Comparison of ENCODE assay signal across 15 cellular contexts in genomic region chr6:137968901-137969300, GRCh38.
DNase-seq lines count a peak whose midpoint lies in the region; ATAC-seq and TF ChIP-seq lines count a peak whose summit lies in the region.
"Had no signal": no experiment of that assay in that cellular context is flagged by ENCODE, and none has a peak within 500 bp of the region (broad histone marks: within the 10 kb centered on the region; RNA-seq: fewer than 3 reads in every experiment).

No MANE protein-coding gene starts in this region.

- no peaks in the 10 kb centered on the region for H3K79me2 ChIP-seq in smooth muscle cell (ENCODE audit: low read depth)

- peaks cover 57% of the 10 kb centered on the region for H3K4me1 Mint-ChIP-seq in CD14-positive monocyte
- H3K4me1 Mint-ChIP-seq in central memory CD8-positive, alpha-beta T cell: peaks cover 59% of the 10 kb centered on the region

- no peak overlapping the region for H2AFZ ChIP-seq in smooth muscle cell (ENCODE audit: low read depth)

- no peak overlapping the region for H3K9ac ChIP-seq in smooth muscle cell (ENCODE audit: low read depth)

- H3K4me3 Mint-ChIP-seq in CD14-positive monocyte: no peak overlapping the region
- no peak overlapping the region for H3K4me3 Mint-ChIP-seq in central memory CD8-positive, alpha-beta T cell

- H3K27me3 Mint-ChIP-seq in CD14-positive monocyte (ENCODE audit: low read depth in 3 of 3): peaks cover 0 to 3% (median 2%) of the 10 kb centered on the region in 3 donors
- no peaks in the 10 kb centered on the region for H3K27me3 Mint-ChIP-seq in central memory CD8-positive, alpha-beta T cell

- peaks cover 4 to 13% of the 10 kb centered on the region in 2 donors for H3K36me3 Mint-ChIP-seq in CD14-positive monocyte
- no peaks in the 10 kb centered on the region for H3K36me3 Mint-ChIP-seq in central memory CD8-positive, alpha-beta T cell (ENCODE audit: insufficient read depth)

- H3K9me3 Mint-ChIP-seq in CD14-positive monocyte: peaks cover 0 to 3% (median 0%) of the 10 kb centered on the region in 7 donors
- H3K9me3 Mint-ChIP-seq in central memory CD8-positive, alpha-beta T cell: no peaks in the 10 kb centered on the region

- no peak overlapping the region for H3K4me2 ChIP-seq in smooth muscle cell

- no peaks in the 10 kb centered on the region for H4K20me1 ChIP-seq in smooth muscle cell (ENCODE audit: low read depth)

- H3K9me3 ChIP-seq in smooth muscle cell (replicated peaks; ENCODE audit: low read depth): no peaks in the 10 kb centered on the region
- H3K9me3 ChIP-seq: BE2C, colonic mucosa, gastroesophageal sphincter, left lung, tibial nerve had no signal

- no peak for TF ChIP-seq CTCF in CD14-positive monocyte (IDR thresholded peaks at IDR 0.05)
- no peak for TF ChIP-seq CTCF in smooth muscle cell (IDR thresholded peaks at IDR 0.05; ENCODE audit: borderline replicate concordance, insufficient read depth, poor library complexity, severe bottlenecking)

- H3K36me3 ChIP-seq in smooth muscle cell (ENCODE audit: low read depth): no peaks in the 10 kb centered on the region
- H3K36me3 ChIP-seq: BE2C, colonic mucosa, gastroesophageal sphincter, left lung, tibial nerve had no signal

- peak overlapping the region; percentile 90 to 99 (median 97) for H3K27ac Mint-ChIP-seq in CD14-positive monocyte
- H3K27ac Mint-ChIP-seq in central memory CD8-positive, alpha-beta T cell (ENCODE audit: low read depth): peak overlapping the region; percentile 79

- DNase-seq in CD14-positive monocyte (ENCODE audit: low spot score): no peak
- DNase-seq in MV-4-11 (lab: John Stamatoyannopoulos, UW): peak; percentile 78
- DNase-seq in central memory CD8-positive, alpha-beta T cell (ENCODE audit: low spot score in 2 of 2): no peak
- no peak for DNase-seq in CD1c-positive myeloid dendritic cell (ENCODE audit: extremely low spot score)
- DNase-seq in smooth muscle cell (lab: John Stamatoyannopoulos, UW; ENCODE audit: unreplicated experiment): no peak
- no peak for DNase-seq in AG08395 (ENCODE audit: low spot score)
- DNase-seq: BE2C, colonic mucosa, left lung, NCI-H524 treated with DMSO at 0.1 percent for 48 hours had no signal

- H3K4me3 ChIP-seq in smooth muscle cell: no peak overlapping the region
- H3K4me3 ChIP-seq: colonic mucosa, gastroesophageal sphincter, left lung, SK-N-MC, tibial nerve had no signal

- no peak overlapping the region for H3K27ac ChIP-seq in smooth muscle cell (ENCODE audit: low read depth)
- H3K27ac ChIP-seq: colonic mucosa, gastroesophageal sphincter, SK-N-MC, tibial nerve had no signal

- ATAC-seq in GM18517 (IDR thresholded peaks at IDR 0.05; ENCODE audit: unreplicated experiment) (peak; percentile 46), HG02970 (IDR thresholded peaks at IDR 0.05; ENCODE audit: low FRiP score, unreplicated experiment) (no peak)
- no peak for ATAC-seq in central memory CD8-positive, alpha-beta T cell (replicated peaks; ENCODE audit: extremely low read depth, poor library complexity, severe bottlenecking)
- ATAC-seq: gastroesophageal sphincter had no signal

- no peaks in the 10 kb centered on the region for H3K4me1 ChIP-seq in smooth muscle cell (ENCODE audit: low read depth)
- H3K4me1 ChIP-seq: BE2C, colonic mucosa, gastroesophageal sphincter had no signal

- no peaks in the 10 kb centered on the region for H3F3A ChIP-seq in smooth muscle cell (ENCODE audit: low read depth)

- no peaks in the 10 kb centered on the region for H3K27me3 ChIP-seq in smooth muscle cell (ENCODE audit: low read depth)
- H3K27me3 ChIP-seq: BE2C, colonic mucosa, gastroesophageal sphincter, left lung, tibial nerve had no signal

- WGBS in smooth muscle cell (ENCODE audit: low lambda C conversion rate): 7% methylated on average over 1 of the region's 1 CpG

- intact Hi-C loops in CD14-positive monocyte (cut with micrococcal nuclease): no loop called here
